Comparison of ENCODE assay signal across 1 cellular context in the genomic region with DNA sequence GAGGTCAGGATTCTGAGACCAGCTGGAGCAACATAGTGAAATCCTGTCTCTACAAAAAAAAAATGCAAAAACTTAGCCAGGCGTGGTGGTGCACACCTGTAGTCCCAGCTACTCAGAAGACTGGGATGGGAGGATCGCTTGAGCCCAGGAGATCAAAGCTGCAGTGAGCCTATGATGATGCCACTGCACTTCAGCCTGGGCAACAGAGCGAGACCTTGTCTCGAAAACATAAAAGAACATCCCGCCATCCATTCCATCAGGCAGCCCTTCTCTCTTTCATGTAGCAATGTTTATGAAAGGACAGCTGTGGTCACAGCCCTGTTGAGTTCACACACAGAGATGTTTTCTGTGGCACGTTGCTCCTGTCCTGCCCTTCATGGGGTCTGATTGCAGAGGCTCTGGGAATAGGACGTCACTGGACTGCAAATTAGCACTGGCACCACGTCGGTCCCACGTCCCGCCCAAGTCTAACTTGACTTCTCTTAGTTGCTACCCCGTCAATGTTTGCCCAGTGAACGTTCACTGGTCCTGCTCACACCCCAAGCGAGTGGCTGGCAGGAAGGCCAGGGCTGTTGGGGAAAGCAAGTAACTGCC.
A peak's percentile ranks its signal among the peaks of the same experiment; 100 is the strongest.
TF ChIP-seq lines count a peak whose summit lies in the region.

No MANE protein-coding gene starts in this region.

TF ChIP-seq in HepG2, 621 proteins besides CTCF, POLR2A, EP300 and RAD21 (continued from another document and continues in another):
- TF ChIP-seq, protein P1, sequence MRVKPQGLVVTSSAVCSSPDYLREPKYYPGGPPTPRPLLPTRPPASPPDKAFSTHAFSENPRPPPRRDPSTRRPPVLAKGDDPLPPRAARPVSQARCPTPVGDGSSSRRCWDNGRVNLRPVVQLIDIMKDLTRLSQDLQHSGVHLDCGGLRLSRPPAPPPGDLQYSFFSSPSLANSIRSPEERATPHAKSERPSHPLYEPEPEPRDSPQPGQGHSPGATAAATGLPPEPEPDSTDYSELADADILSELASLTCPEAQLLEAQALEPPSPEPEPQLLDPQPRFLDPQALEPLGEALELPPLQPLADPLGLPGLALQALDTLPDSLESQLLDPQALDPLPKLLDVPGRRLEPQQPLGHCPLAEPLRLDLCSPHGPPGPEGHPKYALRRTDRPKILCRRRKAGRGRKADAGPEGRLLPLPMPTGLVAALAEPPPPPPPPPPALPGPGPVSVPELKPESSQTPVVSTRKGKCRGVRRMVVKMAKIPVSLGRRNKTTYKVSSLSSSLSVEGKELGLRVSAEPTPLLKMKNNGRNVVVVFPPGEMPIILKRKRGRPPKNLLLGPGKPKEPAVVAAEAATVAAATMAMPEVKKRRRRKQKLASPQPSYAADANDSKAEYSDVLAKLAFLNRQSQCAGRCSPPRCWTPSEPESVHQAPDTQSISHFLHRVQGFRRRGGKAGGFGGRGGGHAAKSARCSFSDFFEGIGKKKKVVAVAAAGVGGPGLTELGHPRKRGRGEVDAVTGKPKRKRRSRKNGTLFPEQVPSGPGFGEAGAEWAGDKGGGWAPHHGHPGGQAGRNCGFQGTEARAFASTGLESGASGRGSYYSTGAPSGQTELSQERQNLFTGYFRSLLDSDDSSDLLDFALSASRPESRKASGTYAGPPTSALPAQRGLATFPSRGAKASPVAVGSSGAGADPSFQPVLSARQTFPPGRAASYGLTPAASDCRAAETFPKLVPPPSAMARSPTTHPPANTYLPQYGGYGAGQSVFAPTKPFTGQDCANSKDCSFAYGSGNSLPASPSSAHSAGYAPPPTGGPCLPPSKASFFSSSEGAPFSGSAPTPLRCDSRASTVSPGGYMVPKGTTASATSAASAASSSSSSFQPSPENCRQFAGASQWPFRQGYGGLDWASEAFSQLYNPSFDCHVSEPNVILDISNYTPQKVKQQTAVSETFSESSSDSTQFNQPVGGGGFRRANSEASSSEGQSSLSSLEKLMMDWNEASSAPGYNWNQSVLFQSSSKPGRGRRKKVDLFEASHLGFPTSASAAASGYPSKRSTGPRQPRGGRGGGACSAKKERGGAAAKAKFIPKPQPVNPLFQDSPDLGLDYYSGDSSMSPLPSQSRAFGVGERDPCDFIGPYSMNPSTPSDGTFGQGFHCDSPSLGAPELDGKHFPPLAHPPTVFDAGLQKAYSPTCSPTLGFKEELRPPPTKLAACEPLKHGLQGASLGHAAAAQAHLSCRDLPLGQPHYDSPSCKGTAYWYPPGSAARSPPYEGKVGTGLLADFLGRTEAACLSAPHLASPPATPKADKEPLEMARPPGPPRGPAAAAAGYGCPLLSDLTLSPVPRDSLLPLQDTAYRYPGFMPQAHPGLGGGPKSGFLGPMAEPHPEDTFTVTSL (CRISPR knock-in tag; IDR thresholded peaks at IDR 0.05; ENCODE audit: borderline replicate concordance) = no peak
- peak; percentile 33; the same call in 1 of the 2 replicates for TF ChIP-seq NR2C2 (CRISPR knock-in tag; IDR thresholded peaks at IDR 0.05; ENCODE audit: borderline replicate concordance)
- no peak for TF ChIP-seq NCOR1 (IDR thresholded peaks at IDR 0.05; ENCODE audit: borderline replicate concordance, low read length)
- TF ChIP-seq ZNF749 (CRISPR knock-in tag; IDR thresholded peaks at IDR 0.05; ENCODE audit: borderline replicate concordance) = no peak
- TF ChIP-seq MIER2 (CRISPR knock-in tag; IDR thresholded peaks at IDR 0.05) = no peak
- no peak for TF ChIP-seq ZNF704 (CRISPR knock-in tag; IDR thresholded peaks at IDR 0.05; ENCODE audit: borderline replicate concordance)
- no peak for TF ChIP-seq JUN (CRISPR knock-in tag; IDR thresholded peaks at IDR 0.05)
- no peak for TF ChIP-seq RORA (CRISPR knock-in tag; IDR thresholded peaks at IDR 0.05)
- no peak for TF ChIP-seq ZNF317 (CRISPR knock-in tag; IDR thresholded peaks at IDR 0.05)
- no peak for TF ChIP-seq ZNF775 (CRISPR knock-in tag; IDR thresholded peaks at IDR 0.05; ENCODE audit: borderline replicate concordance)
- no peak for TF ChIP-seq SNAI1 (CRISPR knock-in tag; IDR thresholded peaks at IDR 0.05; ENCODE audit: borderline replicate concordance)
- TF ChIP-seq, protein P2, sequence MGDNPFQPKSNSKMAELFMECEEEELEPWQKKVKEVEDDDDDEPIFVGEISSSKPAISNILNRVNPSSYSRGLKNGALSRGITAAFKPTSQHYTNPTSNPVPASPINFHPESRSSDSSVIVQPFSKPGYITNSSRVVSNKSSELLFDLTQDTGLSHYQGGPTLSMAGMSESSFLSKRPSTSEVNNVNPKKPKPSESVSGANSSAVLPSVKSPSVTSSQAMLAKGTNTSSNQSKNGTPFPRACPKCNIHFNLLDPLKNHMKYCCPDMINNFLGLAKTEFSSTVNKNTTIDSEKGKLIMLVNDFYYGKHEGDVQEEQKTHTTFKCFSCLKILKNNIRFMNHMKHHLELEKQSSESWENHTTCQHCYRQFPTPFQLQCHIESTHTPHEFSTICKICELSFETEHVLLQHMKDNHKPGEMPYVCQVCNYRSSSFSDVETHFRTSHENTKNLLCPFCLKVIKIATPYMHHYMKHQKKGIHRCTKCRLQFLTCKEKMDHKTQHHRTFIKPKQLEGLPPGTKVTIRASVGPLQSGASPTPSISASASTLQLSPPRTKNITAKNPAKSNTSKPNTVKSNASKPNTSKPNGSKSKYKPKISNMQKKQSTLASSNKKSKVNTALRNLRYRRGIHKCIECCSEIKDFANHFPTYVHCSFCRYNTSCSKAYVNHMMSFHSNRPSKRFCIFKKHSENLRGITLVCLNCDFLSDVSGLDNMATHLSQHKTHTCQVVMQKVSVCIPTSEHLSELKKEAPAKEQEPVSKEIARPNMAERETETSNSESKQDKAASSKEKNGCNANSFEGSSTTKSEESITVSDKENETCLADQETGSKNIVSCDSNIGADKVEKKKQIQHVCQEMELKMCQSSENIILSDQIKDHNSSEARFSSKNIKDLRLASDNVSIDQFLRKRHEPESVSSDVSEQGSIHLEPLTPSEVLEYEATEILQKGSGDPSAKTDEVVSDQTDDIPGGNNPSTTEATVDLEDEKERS (CRISPR knock-in tag; IDR thresholded peaks at IDR 0.05) = peak; percentile 60; the same call in 1 of the 2 replicates
- TF ChIP-seq ZNF160 (CRISPR knock-in tag; IDR thresholded peaks at IDR 0.05) = no peak
- no peak for TF ChIP-seq RFXANK (CRISPR knock-in tag; IDR thresholded peaks at IDR 0.05)
- no peak for TF ChIP-seq ZNF672 (CRISPR knock-in tag; IDR thresholded peaks at IDR 0.05)
- no peak for TF ChIP-seq PLSCR1 (CRISPR knock-in tag; IDR thresholded peaks at IDR 0.05; ENCODE audit: borderline replicate concordance)
- TF ChIP-seq ZNF205 (CRISPR knock-in tag; IDR thresholded peaks at IDR 0.05) = no peak
- peak; percentile 66; the same call in 1 of the 2 replicates for TF ChIP-seq SOX5 (CRISPR knock-in tag; IDR thresholded peaks at IDR 0.05; ENCODE audit: borderline replicate concordance)
- TF ChIP-seq, protein P3, sequence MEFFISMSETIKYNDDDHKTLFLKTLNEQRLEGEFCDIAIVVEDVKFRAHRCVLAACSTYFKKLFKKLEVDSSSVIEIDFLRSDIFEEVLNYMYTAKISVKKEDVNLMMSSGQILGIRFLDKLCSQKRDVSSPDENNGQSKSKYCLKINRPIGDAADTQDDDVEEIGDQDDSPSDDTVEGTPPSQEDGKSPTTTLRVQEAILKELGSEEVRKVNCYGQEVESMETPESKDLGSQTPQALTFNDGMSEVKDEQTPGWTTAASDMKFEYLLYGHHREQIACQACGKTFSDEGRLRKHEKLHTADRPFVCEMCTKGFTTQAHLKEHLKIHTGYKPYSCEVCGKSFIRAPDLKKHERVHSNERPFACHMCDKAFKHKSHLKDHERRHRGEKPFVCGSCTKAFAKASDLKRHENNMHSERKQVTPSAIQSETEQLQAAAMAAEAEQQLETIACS (CRISPR knock-in tag; IDR thresholded peaks at IDR 0.05) = no peak
- no peak for TF ChIP-seq CENPX (CRISPR knock-in tag; IDR thresholded peaks at IDR 0.05)
- TF ChIP-seq, protein P4, sequence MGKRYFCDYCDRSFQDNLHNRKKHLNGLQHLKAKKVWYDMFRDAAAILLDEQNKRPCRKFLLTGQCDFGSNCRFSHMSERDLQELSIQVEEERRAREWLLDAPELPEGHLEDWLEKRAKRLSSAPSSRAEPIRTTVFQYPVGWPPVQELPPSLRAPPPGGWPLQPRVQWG (CRISPR knock-in tag; IDR thresholded peaks at IDR 0.05; ENCODE audit: borderline replicate concordance, low read depth) = no peak
- peak; percentile 24; the same call in 1 of the 2 replicates for TF ChIP-seq RXRB (CRISPR knock-in tag; IDR thresholded peaks at IDR 0.05; ENCODE audit: borderline replicate concordance)
- TF ChIP-seq ZNF12 (CRISPR knock-in tag; IDR thresholded peaks at IDR 0.05) = no peak
- no peak for TF ChIP-seq ZNF225 (CRISPR knock-in tag; IDR thresholded peaks at IDR 0.05)
- no peak for TF ChIP-seq WIZ (CRISPR knock-in tag; IDR thresholded peaks at IDR 0.05)
- no peak for TF ChIP-seq ZNF614 (CRISPR knock-in tag; IDR thresholded peaks at IDR 0.05; ENCODE audit: borderline replicate concordance)
- TF ChIP-seq, protein P5, sequence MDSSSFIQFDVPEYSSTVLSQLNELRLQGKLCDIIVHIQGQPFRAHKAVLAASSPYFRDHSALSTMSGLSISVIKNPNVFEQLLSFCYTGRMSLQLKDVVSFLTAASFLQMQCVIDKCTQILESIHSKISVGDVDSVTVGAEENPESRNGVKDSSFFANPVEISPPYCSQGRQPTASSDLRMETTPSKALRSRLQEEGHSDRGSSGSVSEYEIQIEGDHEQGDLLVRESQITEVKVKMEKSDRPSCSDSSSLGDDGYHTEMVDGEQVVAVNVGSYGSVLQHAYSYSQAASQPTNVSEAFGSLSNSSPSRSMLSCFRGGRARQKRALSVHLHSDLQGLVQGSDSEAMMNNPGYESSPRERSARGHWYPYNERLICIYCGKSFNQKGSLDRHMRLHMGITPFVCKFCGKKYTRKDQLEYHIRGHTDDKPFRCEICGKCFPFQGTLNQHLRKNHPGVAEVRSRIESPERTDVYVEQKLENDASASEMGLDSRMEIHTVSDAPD (CRISPR knock-in tag; IDR thresholded peaks at IDR 0.05) = no peak
- TF ChIP-seq ZNF879 (CRISPR knock-in tag; IDR thresholded peaks at IDR 0.05) = no peak
- no peak for TF ChIP-seq EHMT2 (IDR thresholded peaks at IDR 0.05; ENCODE audit: borderline replicate concordance, low read depth, low read length)
- TF ChIP-seq PAXIP1 (CRISPR knock-in tag; conservative IDR thresholded peaks at IDR 0.05) = peak; percentile 58
- no peak for TF ChIP-seq JARID2 (CRISPR knock-in tag; IDR thresholded peaks at IDR 0.05; ENCODE audit: insufficient replicate concordance)
- no peak for TF ChIP-seq ZNF605 (CRISPR knock-in tag; IDR thresholded peaks at IDR 0.05)
- TF ChIP-seq ZNF616 (CRISPR knock-in tag; IDR thresholded peaks at IDR 0.05; ENCODE audit: low read depth) = no peak
- no peak for TF ChIP-seq KDM4B (CRISPR knock-in tag; IDR thresholded peaks at IDR 0.05)
- TF ChIP-seq SYNCRIP (IDR thresholded peaks at IDR 0.05; ENCODE audit: insufficient read depth, low read depth, low read length) = no peak
- no peak for TF ChIP-seq PCBP2 (optimal IDR thresholded peaks at IDR 0.05; ENCODE audit: low read depth, low read length, poor library complexity, severe bottlenecking)
- TF ChIP-seq, protein P6, sequence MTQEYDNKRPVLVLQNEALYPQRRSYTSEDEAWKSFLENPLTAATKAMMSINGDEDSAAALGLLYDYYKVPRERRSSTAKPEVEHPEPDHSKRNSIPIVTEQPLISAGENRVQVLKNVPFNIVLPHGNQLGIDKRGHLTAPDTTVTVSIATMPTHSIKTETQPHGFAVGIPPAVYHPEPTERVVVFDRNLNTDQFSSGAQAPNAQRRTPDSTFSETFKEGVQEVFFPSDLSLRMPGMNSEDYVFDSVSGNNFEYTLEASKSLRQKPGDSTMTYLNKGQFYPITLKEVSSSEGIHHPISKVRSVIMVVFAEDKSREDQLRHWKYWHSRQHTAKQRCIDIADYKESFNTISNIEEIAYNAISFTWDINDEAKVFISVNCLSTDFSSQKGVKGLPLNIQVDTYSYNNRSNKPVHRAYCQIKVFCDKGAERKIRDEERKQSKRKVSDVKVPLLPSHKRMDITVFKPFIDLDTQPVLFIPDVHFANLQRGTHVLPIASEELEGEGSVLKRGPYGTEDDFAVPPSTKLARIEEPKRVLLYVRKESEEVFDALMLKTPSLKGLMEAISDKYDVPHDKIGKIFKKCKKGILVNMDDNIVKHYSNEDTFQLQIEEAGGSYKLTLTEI (CRISPR knock-in tag; conservative IDR thresholded peaks at IDR 0.05) = no peak
- TF ChIP-seq ZNF652 (CRISPR knock-in tag; IDR thresholded peaks at IDR 0.05; ENCODE audit: borderline replicate concordance, low read depth) = no peak
- TF ChIP-seq AHR (CRISPR knock-in tag; IDR thresholded peaks at IDR 0.05) = no peak
- TF ChIP-seq MTF1 (CRISPR knock-in tag; IDR thresholded peaks at IDR 0.05) = no peak
- TF ChIP-seq HOXA5 (CRISPR knock-in tag; IDR thresholded peaks at IDR 0.05) = no peak
- peak; percentile 35; the same call in 1 of the 2 replicates for TF ChIP-seq ZBTB21 (CRISPR knock-in tag; IDR thresholded peaks at IDR 0.05)
- TF ChIP-seq SRSF4 (IDR thresholded peaks at IDR 0.05; ENCODE audit: low read depth, low read length, poor library complexity, severe bottlenecking) = no peak
